22 cellular contexts compared by ENCODE assay signal in the genomic region with DNA sequence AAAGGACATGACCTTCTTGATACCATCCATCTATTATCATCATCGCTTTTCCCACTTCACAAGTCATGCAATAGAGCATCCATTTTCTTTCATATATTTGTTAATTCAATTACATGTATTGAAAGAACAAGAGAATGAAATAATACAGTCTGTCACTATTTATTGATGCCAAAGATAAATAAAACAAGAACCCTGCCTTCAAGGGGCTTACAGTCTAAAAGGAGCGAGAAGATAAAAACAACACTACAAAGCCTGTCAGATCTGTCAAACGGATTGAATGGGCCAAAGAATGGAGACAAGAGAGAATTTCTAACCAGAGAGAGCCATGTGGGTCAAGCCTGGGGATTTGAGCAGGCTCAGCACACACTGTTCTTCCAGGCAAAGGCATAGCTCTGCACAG. TPM values are rescaled to one million over a fixed set of nuclear protein-coding genes. Genes with fewer than 3 reads are reported as not detected.
"Had no signal": no experiment of that assay in that cellular context is flagged by ENCODE, and none has a peak within 500 bp of the region (broad histone marks: within the 10 kb centered on the region; RNA-seq: fewer than 3 reads in every experiment).

No MANE protein-coding gene starts in this region.

- DNase-seq: Karpas-422, KG1, MG63, NCI-H1092, NCI-H1105 treated with DMSO at 0.1 percent for 48 hours, NCI-H1417 treated with DMSO at 0.1 percent for 48 hours, NCI-H146, NCI-H1694 treated with DMSO at 0.1 percent for 48 hours, NCI-H1930, NCI-H2081, NCI-H2171, NCI-H226, NCI-H446, NCI-H510A, NCI-H524 treated with DMSO at 0.1 percent for 48 hours, NCI-H69, NCI-H774, RPMI8226, SHP77, SK-N-SH had no signal

- H3K4me3 ChIP-seq: MG63 had no signal

- H3K36me3 ChIP-seq: MG63 had no signal

- H3K27ac ChIP-seq: HL-60 had no signal

- H3K27me3 ChIP-seq: MG63 had no signal

- H3K9me3 ChIP-seq: MG63, SK-N-SH had no signal

RNA-seq across cellular contexts. Expression of gene CPA5, which starts 15.9 kb away (rescaled TPM):
- total RNA-seq: SK-MEL-5 had no signal

RNA-seq across cellular contexts. Expression of gene CPA1, which starts 19.8 kb away (rescaled TPM):
- total RNA-seq: SK-MEL-5 had no signal
